22 cellular contexts compared by ENCODE assay signal in genomic region chr12:92183575-92183974, GRCh38. TPM values are rescaled to one million over a fixed set of nuclear protein-coding genes. Genes with fewer than 3 reads are reported as not detected.
DNase-seq lines count a peak whose midpoint lies in the region; ATAC-seq and TF ChIP-seq lines count a peak whose summit lies in the region.
"Had no signal": no experiment of that assay in that cellular context is flagged by ENCODE, and none has a peak within 500 bp of the region (broad histone marks: within the 10 kb centered on the region; RNA-seq: fewer than 3 reads in every experiment).

No MANE protein-coding gene starts in this region.

- no peaks in the 10 kb centered on the region for H3K27me3 Mint-ChIP-seq in T-helper 17 cell
- no peaks in the 10 kb centered on the region for H3K27me3 Mint-ChIP-seq in stimulated activated naive B cell treated with anti-CD40 and anti-IgM and Interleukin-4, amounts not matched to agents 10 μg/mL and 1 μg/mL and 100 μg/mL, for 72 hours
- H3K27me3 Mint-ChIP-seq: CD8-positive, alpha-beta memory T cell had no signal

- no peak overlapping the region for H3K9ac ChIP-seq in SK-N-SH

- H3K27me3 ChIP-seq in SK-N-SH (ENCODE audit: insufficient read depth), result no peaks in the 10 kb centered on the region
- H3K27me3 ChIP-seq: SJSA1 had no signal

- H3K4me1 Mint-ChIP-seq in T-helper 17 cell, result peaks cover 20% of the 10 kb centered on the region
- peaks cover 39 to 74% of the 10 kb centered on the region in 2 donors for H3K4me1 Mint-ChIP-seq in stimulated activated naive B cell treated with anti-CD40 and anti-IgM and Interleukin-4, amounts not matched to agents 10 μg/mL and 1 μg/mL and 100 μg/mL, for 72 hours

- peak overlapping the region in 1 of 2 experiments; percentile 67; a peak in 2 of 4 replicates for H3K27ac ChIP-seq in SK-N-SH (ENCODE audit: low read depth in 2 of 2, low read length in 1 of 2)
- H3K27ac ChIP-seq: C4-2B, SJSA1 had no signal

- H3K9me2 ChIP-seq in SK-N-SH, result no peaks in the 10 kb centered on the region

- no peaks in the 10 kb centered on the region for H3K79me2 ChIP-seq in SK-N-SH (ENCODE audit: insufficient read depth)

- no peaks in the 10 kb centered on the region for H3K36me3 ChIP-seq in SK-N-SH (replicated peaks in 1 of 2; ENCODE audit: control insufficient read depth in 1 of 2, insufficient read depth in 2 of 2, low read length in 1 of 2)
- H3K36me3 ChIP-seq: SJSA1 had no signal

- no peaks in the 10 kb centered on the region for H3K36me3 Mint-ChIP-seq in T-helper 17 cell (ENCODE audit: low read depth)
- peaks cover 5 to 27% of the 10 kb centered on the region in 2 donors for H3K36me3 Mint-ChIP-seq in stimulated activated naive B cell treated with anti-CD40 and anti-IgM and Interleukin-4, amounts not matched to agents 10 μg/mL and 1 μg/mL and 100 μg/mL, for 72 hours

- H3K9me3 ChIP-seq in SK-N-SH (no peaks in the 10 kb centered on the region), T-helper 17 cell (ENCODE audit: control insufficient read depth, low read length, poor library complexity, severe bottlenecking) (no peaks in the 10 kb centered on the region)
- H3K9me3 ChIP-seq: SJSA1 had no signal

- intact Hi-C loops in left colon (cut with DNase I, micrococcal nuclease), result no loop called here

- no peak for TF ChIP-seq CTCF in SK-N-SH (IDR thresholded peaks at IDR 0.05)

- POLR2A ChIA-PET in SK-N-SH (lab: Yijun Ruan, JAX), result no interaction called here

- peak overlapping the region; percentile 97 for H3K27ac Mint-ChIP-seq in T-helper 17 cell
- peak overlapping the region; percentile 91 for H3K27ac Mint-ChIP-seq in stimulated activated naive B cell treated with anti-CD40 and anti-IgM and Interleukin-4, amounts not matched to agents 10 μg/mL and 1 μg/mL and 100 μg/mL, for 72 hours
- H3K27ac Mint-ChIP-seq: H9 had no signal

- ATAC-seq in SK-N-SH treated with all-trans-retinoic acid at 6 μM for 48 hours (no peak), T-helper 17 cell (no peak), left colon (peak; percentile 47), GM21526 (IDR thresholded peaks at IDR 0.05; ENCODE audit: low FRiP score, unreplicated experiment) (no peak)
- no peak for ATAC-seq in stimulated activated naive B cell treated with anti-CD40 and anti-IgM and Interleukin-4, amounts not matched to agents 10 μg/mL and 1 μg/mL and 100 μg/mL, for 72 hours (replicated peaks)
- ATAC-seq: Right ventricle myocardium inferior had no signal

- H3K9me3 Mint-ChIP-seq in stimulated activated naive B cell treated with anti-CD40 and anti-IgM and Interleukin-4, amounts not matched to agents 10 μg/mL and 1 μg/mL and 100 μg/mL, for 72 hours, result peaks cover 6 to 9% of the 10 kb centered on the region in 2 donors
- H3K9me3 Mint-ChIP-seq: CD8-positive, alpha-beta memory T cell; H9 had no signal

- CTCF ChIA-PET in SK-N-SH (lab: Yijun Ruan, JAX), result interaction anchor here (1.4 kb wide), 1 partner anchor 10 kb away, joined by 3 read pairs; no protein-coding TSS in a partner anchor

- H3K4me3 ChIP-seq in SK-N-SH (ENCODE audit: low read depth in 2 of 2, low read length in 1 of 2), result no peak overlapping the region
- H3K4me3 ChIP-seq: SJSA1 had no signal

- H3K4me3 Mint-ChIP-seq in T-helper 17 cell, result no peak overlapping the region
- H3K4me3 Mint-ChIP-seq in stimulated activated naive B cell treated with anti-CD40 and anti-IgM and Interleukin-4, amounts not matched to agents 10 μg/mL and 1 μg/mL and 100 μg/mL, for 72 hours, result peak overlapping the region in 1 of 2 donors; percentile 5
- H3K4me3 Mint-ChIP-seq: H9 had no signal

- H3F3A ChIP-seq in SK-N-SH (replicated peaks; ENCODE audit: insufficient read depth), result no peaks in the 10 kb centered on the region

- WGBS in SK-N-SH (ENCODE audit: low lambda C conversion rate), result 31% methylated on average over 2 of the region's 2 CpGs

- H2AFZ ChIP-seq in SK-N-SH (ENCODE audit: low read depth), result no peak overlapping the region

- no peak overlapping the region for H3K4me2 ChIP-seq in SK-N-SH

- TF ChIP-seq RAD21 in SK-N-SH (IDR thresholded peaks at IDR 0.05; ENCODE audit: low read length), result 0 out of 2 replicates have a peak, but pooled peaks have one; percentile 5

- no peaks in the 10 kb centered on the region for H4K20me1 ChIP-seq in SK-N-SH (ENCODE audit: insufficient read depth)

- H3K4me1 ChIP-seq in SK-N-SH (ENCODE audit: control insufficient read depth in 1 of 2, insufficient read depth in 2 of 2, low read depth in 1 of 2, low read length in 1 of 2), result peaks cover 0 to 2% of the 10 kb centered on the region in 2 experiments; a peak in 2 of 4 replicates
- H3K4me1 ChIP-seq: SJSA1 had no signal

- TF ChIP-seq EP300 in SK-N-SH (IDR thresholded peaks at IDR 0.05; ENCODE audit: borderline replicate concordance in 1 of 2, low read depth in 1 of 2, low read length in 1 of 2), result no peak

- DNase-seq in SK-N-SH, result peak; percentile 36
- no peak for DNase-seq in T-helper 17 cell
- no peak for DNase-seq in left colon
- no peak for DNase-seq in stimulated activated naive B cell treated with anti-CD40 and anti-IgM and Interleukin-4, amounts not matched to agents 10 μg/mL and 1 μg/mL and 100 μg/mL, for 72 hours
- no peak for DNase-seq in NCI-H1417 treated with DMSO at 0.1 percent for 48 hours (lab: John Stamatoyannopoulos, UW)
- no peak for DNase-seq in SKM-1 treated with dmso at 0.1 percent for 144 hours (lab: John Stamatoyannopoulos, UW; ENCODE audit: unreplicated experiment)
- DNase-seq: 8988T; AML-193; CD8-positive, alpha-beta memory T cell; EL; GF-D8; H9; Kasumi-1; NCI-H1417; NCI-H187; NCI-H774; SW 1271 had no signal

TF ChIP-seq in SK-N-SH, 30 proteins besides CTCF, POLR2A, EP300 and RAD21:
- TF ChIP-seq FOXJ3 (CRISPR knock-in tag; IDR thresholded peaks at IDR 0.05) (no peak), RFX5 (IDR thresholded peaks at IDR 0.05; ENCODE audit: low read length) (no peak), MEF2A (IDR thresholded peaks at IDR 0.05; ENCODE audit: borderline replicate concordance, low read depth) (no peak), NRF1 (IDR thresholded peaks at IDR 0.05; ENCODE audit: low read depth, low read length) (no peak), SMC3 (IDR thresholded peaks at IDR 0.05; ENCODE audit: low read depth, low read length) (no peak), RCOR1 (IDR thresholded peaks at IDR 0.05; ENCODE audit: low read length) (no peak), POLR2AphosphoS5 (IDR thresholded peaks at IDR 0.05; ENCODE audit: low read depth, low read length) (no peak)

TF ChIP-seq in SK-N-SH treated with all-trans-retinoic acid at 6 μM for 48 hours, 23 proteins besides CTCF, POLR2A, EP300 and RAD21 (continues in another document):
- TF ChIP-seq RARB (CRISPR knock-in tag; IDR thresholded peaks at IDR 0.05) (no peak), ZNF70 (CRISPR knock-in tag; IDR thresholded peaks at IDR 0.05) (no peak), ZC3H10 (CRISPR knock-in tag; IDR thresholded peaks at IDR 0.05) (no peak), PPARA (CRISPR knock-in tag; IDR thresholded peaks at IDR 0.05; ENCODE audit: borderline replicate concordance) (no peak), ZFP3 (CRISPR knock-in tag; IDR thresholded peaks at IDR 0.05) (no peak), BACH2 (CRISPR knock-in tag; IDR thresholded peaks at IDR 0.05; ENCODE audit: borderline replicate concordance) (no peak), TCF4 (CRISPR knock-in tag; IDR thresholded peaks at IDR 0.05; ENCODE audit: borderline replicate concordance) (no peak)
- TF ChIP-seq, protein P1, sequence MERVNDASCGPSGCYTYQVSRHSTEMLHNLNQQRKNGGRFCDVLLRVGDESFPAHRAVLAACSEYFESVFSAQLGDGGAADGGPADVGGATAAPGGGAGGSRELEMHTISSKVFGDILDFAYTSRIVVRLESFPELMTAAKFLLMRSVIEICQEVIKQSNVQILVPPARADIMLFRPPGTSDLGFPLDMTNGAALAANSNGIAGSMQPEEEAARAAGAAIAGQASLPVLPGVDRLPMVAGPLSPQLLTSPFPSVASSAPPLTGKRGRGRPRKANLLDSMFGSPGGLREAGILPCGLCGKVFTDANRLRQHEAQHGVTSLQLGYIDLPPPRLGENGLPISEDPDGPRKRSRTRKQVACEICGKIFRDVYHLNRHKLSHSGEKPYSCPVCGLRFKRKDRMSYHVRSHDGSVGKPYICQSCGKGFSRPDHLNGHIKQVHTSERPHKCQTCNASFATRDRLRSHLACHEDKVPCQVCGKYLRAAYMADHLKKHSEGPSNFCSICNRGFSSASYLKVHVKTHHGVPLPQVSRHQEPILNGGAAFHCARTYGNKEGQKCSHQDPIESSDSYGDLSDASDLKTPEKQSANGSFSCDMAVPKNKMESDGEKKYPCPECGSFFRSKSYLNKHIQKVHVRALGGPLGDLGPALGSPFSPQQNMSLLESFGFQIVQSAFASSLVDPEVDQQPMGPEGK (CRISPR knock-in tag; IDR thresholded peaks at IDR 0.05; ENCODE audit: borderline replicate concordance), result no peak
- TF ChIP-seq, protein P2, sequence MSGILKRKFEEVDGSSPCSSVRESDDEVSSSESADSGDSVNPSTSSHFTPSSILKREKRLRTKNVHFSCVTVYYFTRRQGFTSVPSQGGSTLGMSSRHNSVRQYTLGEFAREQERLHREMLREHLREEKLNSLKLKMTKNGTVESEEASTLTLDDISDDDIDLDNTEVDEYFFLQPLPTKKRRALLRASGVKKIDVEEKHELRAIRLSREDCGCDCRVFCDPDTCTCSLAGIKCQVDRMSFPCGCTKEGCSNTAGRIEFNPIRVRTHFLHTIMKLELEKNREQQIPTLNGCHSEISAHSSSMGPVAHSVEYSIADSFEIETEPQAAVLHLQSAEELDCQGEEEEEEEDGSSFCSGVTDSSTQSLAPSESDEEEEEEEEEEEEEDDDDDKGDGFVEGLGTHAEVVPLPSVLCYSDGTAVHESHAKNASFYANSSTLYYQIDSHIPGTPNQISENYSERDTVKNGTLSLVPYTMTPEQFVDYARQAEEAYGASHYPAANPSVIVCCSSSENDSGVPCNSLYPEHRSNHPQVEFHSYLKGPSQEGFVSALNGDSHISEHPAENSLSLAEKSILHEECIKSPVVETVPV (CRISPR knock-in tag; IDR thresholded peaks at IDR 0.05), result no peak
- TF ChIP-seq, protein P3, sequence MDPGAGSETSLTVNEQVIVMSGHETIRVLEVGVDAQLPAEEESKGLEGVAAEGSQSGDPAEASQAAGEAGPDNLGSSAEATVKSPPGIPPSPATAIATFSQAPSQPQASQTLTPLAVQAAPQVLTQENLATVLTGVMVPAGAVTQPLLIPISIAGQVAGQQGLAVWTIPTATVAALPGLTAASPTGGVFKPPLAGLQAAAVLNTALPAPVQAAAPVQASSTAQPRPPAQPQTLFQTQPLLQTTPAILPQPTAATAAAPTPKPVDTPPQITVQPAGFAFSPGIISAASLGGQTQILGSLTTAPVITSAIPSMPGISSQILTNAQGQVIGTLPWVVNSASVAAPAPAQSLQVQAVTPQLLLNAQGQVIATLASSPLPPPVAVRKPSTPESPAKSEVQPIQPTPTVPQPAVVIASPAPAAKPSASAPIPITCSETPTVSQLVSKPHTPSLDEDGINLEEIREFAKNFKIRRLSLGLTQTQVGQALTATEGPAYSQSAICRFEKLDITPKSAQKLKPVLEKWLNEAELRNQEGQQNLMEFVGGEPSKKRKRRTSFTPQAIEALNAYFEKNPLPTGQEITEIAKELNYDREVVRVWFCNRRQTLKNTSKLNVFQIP (CRISPR knock-in tag; IDR thresholded peaks at IDR 0.05; ENCODE audit: borderline replicate concordance, low read depth), result no peak

RNA-seq across cellular contexts. Expression of gene BTG1, which starts 37.9 kb away (rescaled TPM):
- 16.2 and 28.3 TPM in 2 replicates for polyA plus RNA-seq in SK-N-SH (2012; rRNA removed)
- 19.6 and 23.8 TPM in 2 replicates for polyA plus RNA-seq in SK-N-SH (2012; cell fraction: cytosol; rRNA removed)
- 15.1 and 15.2 TPM in 2 replicates for polyA plus RNA-seq in SK-N-SH (2012; cell fraction: nucleus; rRNA removed)
- total RNA-seq in T-helper 17 cell, result 1,000 to 10,000 TPM; 1,109 to 1,137 TPM
- total RNA-seq in left colon, result 100 to 1,000 TPM; 144 to 182 TPM

Comparison
In these comparisons a context has a peak if more than half of its experiments do, and no peak if none do; other contexts are left out.
1. RNA of gene BTG1, which starts 37.9 kb away (total RNA-seq): 1,109 to 1,137 TPM in T-helper 17 cell; 144 to 182 TPM in left colon; every median in the first group is over 4 times any median in the second.